ENCODE assay signal across 8 cellular contexts in the genomic region with DNA sequence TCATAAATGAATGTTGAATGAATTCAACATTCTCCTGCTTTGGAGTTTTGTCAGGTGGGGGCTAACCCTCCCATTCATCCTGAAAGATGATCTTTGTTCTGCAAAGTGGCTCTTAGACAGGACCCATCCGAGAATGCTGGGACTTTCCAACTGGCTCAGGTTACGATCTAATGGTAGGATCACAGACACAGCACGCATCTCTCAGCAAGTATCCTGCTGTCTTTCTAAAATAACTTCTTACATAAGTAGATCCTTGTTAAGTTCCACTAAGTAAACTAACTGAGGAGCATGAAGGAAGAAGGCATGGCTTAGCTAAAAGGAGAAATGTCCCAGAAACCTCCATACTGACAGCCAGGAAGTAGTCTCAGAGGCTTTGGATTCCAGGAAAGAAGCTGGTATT. TPM values are rescaled to one million over a fixed set of nuclear protein-coding genes. Genes with fewer than 3 reads are reported as not detected.
A peak's percentile ranks its signal among the peaks of the same experiment; 100 is the strongest.
DNase-seq lines count a peak whose midpoint lies in the region; ATAC-seq and TF ChIP-seq lines count a peak whose summit lies in the region.

No MANE protein-coding gene starts in this region.

- H3K27ac ChIP-seq in A673 (ENCODE audit: low read depth, low read length, poor library complexity, severe bottlenecking) (peak overlapping the region; percentile 74), KMS-11 (peak overlapping the region; percentile 3; the same call in 1 of the 2 replicates)

- H3K27me3 Mint-ChIP-seq in mesothelial cell of epicardium (ENCODE audit: low read depth), result no peaks in the 10 kb centered on the region
- peaks cover 35% of the 10 kb centered on the region for H3K27me3 Mint-ChIP-seq in activated CD8-positive, alpha-beta T cell treated with anti-CD3 and anti-CD28 coated beads, Interleukin-2, amount 10 ng/mL, durations not matched to agents 7 days and 5 days (ENCODE audit: low read depth)

- no peak for ATAC-seq in activated CD8-positive, alpha-beta T cell treated with anti-CD3 and anti-CD28 coated beads, Interleukin-2, amount 10 ng/mL, durations not matched to agents 7 days and 5 days
- no peak for ATAC-seq in GM19452 (IDR thresholded peaks at IDR 0.05; ENCODE audit: unreplicated experiment)

- H2AFZ ChIP-seq in KMS-11 (ENCODE audit: low read depth), result peak overlapping the region; percentile 67

- POLR2A ChIA-PET in A673 (lab: Charles Lee; ENCODE audit: low non-redundant PET), result no interaction called here
- POLR2A ChIA-PET in activated CD8-positive, alpha-beta T cell treated with anti-CD3 and anti-CD28 coated beads, Interleukin-2, amount 10 ng/mL, durations not matched to agents 7 days and 5 days (lab: Charles Lee), result no interaction called here

- H3K4me3 Mint-ChIP-seq in mesothelial cell of epicardium, result no peak overlapping the region
- H3K4me3 Mint-ChIP-seq in activated CD8-positive, alpha-beta T cell treated with anti-CD3 and anti-CD28 coated beads, Interleukin-2, amount 10 ng/mL, durations not matched to agents 7 days and 5 days, result no peak overlapping the region

- H3K9me3 ChIP-seq in A673 (ENCODE audit: low read depth, low read length, poor library complexity, severe bottlenecking), result peaks cover 7% of the 10 kb centered on the region

- peaks cover 15% of the 10 kb centered on the region for H3K4me1 ChIP-seq in A673 (ENCODE audit: insufficient read depth, low read length, poor library complexity, severe bottlenecking)
- H3K4me1 ChIP-seq in KMS-11 (ENCODE audit: low read depth, poor library complexity, severe bottlenecking), result peaks cover 29% of the 10 kb centered on the region

- no peak for TF ChIP-seq CTCF in A673 (conservative IDR thresholded peaks at IDR 0.05; ENCODE audit: low read depth, low read length)
- no peak for TF ChIP-seq CTCF in KMS-11 (conservative IDR thresholded peaks at IDR 0.05; ENCODE audit: low read depth, low read length)
- TF ChIP-seq CTCF in mesothelial cell of epicardium (IDR thresholded peaks at IDR 0.05; ENCODE audit: unreplicated experiment), result no peak

- H3K27me3 ChIP-seq in A673 (replicated peaks; ENCODE audit: insufficient read depth, low read depth, low read length, poor library complexity) (no peaks in the 10 kb centered on the region), KMS-11 (ENCODE audit: insufficient read depth, low read depth) (no peaks in the 10 kb centered on the region)

- H3K36me3 ChIP-seq in A673 (ENCODE audit: insufficient read depth, low read length, poor library complexity, severe bottlenecking), result no peaks in the 10 kb centered on the region
- no peaks in the 10 kb centered on the region for H3K36me3 ChIP-seq in KMS-11 (ENCODE audit: insufficient read depth)

- H3K4me2 ChIP-seq in KMS-11, result peak overlapping the region; percentile 30; the same call in 1 of the 2 replicates

- no peak overlapping the region for H3K4me3 ChIP-seq in A673 (ENCODE audit: low read depth, low read length, poor library complexity, severe bottlenecking)
- no peak overlapping the region for H3K4me3 ChIP-seq in KMS-11 (IDR thresholded peaks at IDR 0.05; ENCODE audit: insufficient read depth, low read depth, low read length)

- DNase-seq in A673 (ENCODE audit: low spot score), result peak; percentile 55
- peak; percentile 32 for DNase-seq in dedifferentiated amniotic fluid mesenchymal stem cell (ENCODE audit: extremely low spot score)
- DNase-seq in mesothelial cell of epicardium (ENCODE audit: low spot score in 2 of 2, unreplicated experiment in 2 of 2), result no peak
- no peak for DNase-seq in posterior cingulate gyrus
- DNase-seq in activated CD8-positive, alpha-beta T cell treated with anti-CD3 and anti-CD28 coated beads, Interleukin-2, amount 10 ng/mL, durations not matched to agents 7 days and 5 days, result no peak
- DNase-seq in NCI-H1092 treated with DMSO at 0.1 percent for 48 hours (lab: John Stamatoyannopoulos, UW), result no peak

- H3K9ac ChIP-seq in KMS-11, result no peak overlapping the region

- BruUV-seq in A673 (replicated peaks; lab: Mats Ljungman, UMichigan), result no TSS peak

- no peaks in the 10 kb centered on the region for H4K20me1 ChIP-seq in KMS-11 (ENCODE audit: insufficient read depth)

- H3K79me2 ChIP-seq in KMS-11 (ENCODE audit: insufficient read depth, low read depth), result no peaks in the 10 kb centered on the region

- H3K27ac Mint-ChIP-seq in mesothelial cell of epicardium, result peak overlapping the region; percentile 96
- no peak overlapping the region for H3K27ac Mint-ChIP-seq in activated CD8-positive, alpha-beta T cell treated with anti-CD3 and anti-CD28 coated beads, Interleukin-2, amount 10 ng/mL, durations not matched to agents 7 days and 5 days

- peaks cover 17% of the 10 kb centered on the region for H3K4me1 Mint-ChIP-seq in mesothelial cell of epicardium
- H3K4me1 Mint-ChIP-seq in activated CD8-positive, alpha-beta T cell treated with anti-CD3 and anti-CD28 coated beads, Interleukin-2, amount 10 ng/mL, durations not matched to agents 7 days and 5 days (ENCODE audit: low read depth), result peaks cover 12% of the 10 kb centered on the region

- peaks cover 12% of the 10 kb centered on the region for H3K9me3 Mint-ChIP-seq in mesothelial cell of epicardium
- H3K9me3 Mint-ChIP-seq in activated CD8-positive, alpha-beta T cell treated with anti-CD3 and anti-CD28 coated beads, Interleukin-2, amount 10 ng/mL, durations not matched to agents 7 days and 5 days (ENCODE audit: insufficient read depth), result peaks cover 8% of the 10 kb centered on the region

- CTCF ChIA-PET in A673 (lab: Charles Lee), result no interaction called here
- CTCF ChIA-PET in activated CD8-positive, alpha-beta T cell treated with anti-CD3 and anti-CD28 coated beads, Interleukin-2, amount 10 ng/mL, durations not matched to agents 7 days and 5 days (lab: Charles Lee), result no interaction called here

- intact Hi-C loops in A673 (cut with micrococcal nuclease; ENCODE audit: unreplicated experiment), result no loop called here
- intact Hi-C loops in posterior cingulate gyrus (cut with DNase I), result no loop called here

- peaks cover 11% of the 10 kb centered on the region for H3K36me3 Mint-ChIP-seq in mesothelial cell of epicardium
- H3K36me3 Mint-ChIP-seq in activated CD8-positive, alpha-beta T cell treated with anti-CD3 and anti-CD28 coated beads, Interleukin-2, amount 10 ng/mL, durations not matched to agents 7 days and 5 days (ENCODE audit: low read depth), result peaks cover 2% of the 10 kb centered on the region

RNA-seq across cellular contexts. Expression of gene CYP27A1, which starts 23.7 kb away (rescaled TPM):
- 1.2 TPM in 2 replicates for total RNA-seq in A673 (2021)
- 15.6 to 16.8 TPM (median 16.6 TPM) in 3 replicates for total RNA-seq in mesothelial cell of epicardium
- not detected for total RNA-seq in activated CD8-positive, alpha-beta T cell treated with anti-CD3 and anti-CD28 coated beads, Interleukin-2, amount 10 ng/mL, durations not matched to agents 7 days and 5 days

RNA-seq across cellular contexts. Expression of gene PRKAG3, which starts 26.0 kb away (rescaled TPM):
- total RNA-seq in A673 (2021) (not detected in 2 replicates), mesothelial cell of epicardium (2.8 to 3.6 TPM (median 2.9 TPM) in 3 replicates)
- not detected for total RNA-seq in activated CD8-positive, alpha-beta T cell treated with anti-CD3 and anti-CD28 coated beads, Interleukin-2, amount 10 ng/mL, durations not matched to agents 7 days and 5 days

RNA-seq across cellular contexts. Expression of gene WNT6, which starts 54.0 kb away (rescaled TPM):
- total RNA-seq in A673 (2021) (not detected in 2 replicates), mesothelial cell of epicardium (106 to 118 TPM (median 115 TPM) in 3 replicates)
- total RNA-seq in activated CD8-positive, alpha-beta T cell treated with anti-CD3 and anti-CD28 coated beads, Interleukin-2, amount 10 ng/mL, durations not matched to agents 7 days and 5 days, result not detected

Comparison
In these comparisons a context has a peak if more than half of its experiments do, and no peak if none do; other contexts are left out.
1. DNase-seq: peak in A673 (single experiment) and dedifferentiated amniotic fluid mesenchymal stem cell (single experiment); none in mesothelial cell of epicardium (0 of 2), posterior cingulate gyrus (0 of 10), activated CD8-positive, alpha-beta T cell treated with anti-CD3 and anti-CD28 coated beads, Interleukin-2, amount 10 ng/mL, durations not matched to agents 7 days and 5 days (single experiment) and NCI-H1092 treated with DMSO at 0.1 percent for 48 hours (single experiment).
2. RNA of gene WNT6, which starts 54.0 kb away (total RNA-seq): 106 to 118 TPM in mesothelial cell of epicardium; not detected in A673 and not detected in activated CD8-positive, alpha-beta T cell treated with anti-CD3 and anti-CD28 coated beads, Interleukin-2, amount 10 ng/mL, durations not matched to agents 7 days and 5 days; every median in the first group is over 10 times any median in the second.